3 cellular contexts compared by ENCODE assay signal in genomic region chr2:165469417-165469816, GRCh38.
TF ChIP-seq lines count a peak whose summit lies in the region.

CSRNP3 (plus strand) TSS chr2:165469698; CDS start chr2:165595066, 125,368 bp downstream.

TF ChIP-seq in GM23338, 12 proteins besides CTCF, POLR2A, EP300 and RAD21:
- no peak for TF ChIP-seq STAT1 (IDR thresholded peaks at IDR 0.05; ENCODE audit: unreplicated experiment)
- peak; percentile 52 for TF ChIP-seq POLR2AphosphoS5 (IDR thresholded peaks at IDR 0.05; ENCODE audit: low read depth)
- TF ChIP-seq EZH2 (IDR thresholded peaks at IDR 0.05; ENCODE audit: low read depth, unreplicated experiment): no peak
- 0 out of 2 replicates have a peak, but pooled peaks have one; percentile 32 for TF ChIP-seq CREB1 (CRISPR knock-in tag; IDR thresholded peaks at IDR 0.05; ENCODE audit: low read depth)
- TF ChIP-seq ZNF462 (CRISPR knock-in tag; IDR thresholded peaks at IDR 0.05): no peak

TF ChIP-seq in H1, 55 proteins besides CTCF, POLR2A, EP300 and RAD21:
- TF ChIP-seq MAX (IDR thresholded peaks at IDR 0.05) (peak; percentile 47), BACH1 (IDR thresholded peaks at IDR 0.05; ENCODE audit: low read length) (0 out of 2 replicates have a peak, but pooled peaks have one; percentile 20), EGR1 (IDR thresholded peaks at IDR 0.05; ENCODE audit: borderline replicate concordance, low read depth, low read length) (no peak), TAF1 (IDR thresholded peaks at IDR 0.05; ENCODE audit: low read depth, low read length) (peak; percentile 42; the same call in 1 of the 2 replicates), YY1 (IDR thresholded peaks at IDR 0.05; ENCODE audit: low read depth, low read length) (peak; percentile 72; the same call in 1 of the 2 replicates), PHF8 (conservative IDR thresholded peaks at IDR 0.05; ENCODE audit: low read depth, low read length) (no peak), E2F6 (IDR thresholded peaks at IDR 0.05) (peak; percentile 47), RBBP5 (IDR thresholded peaks at IDR 0.05; ENCODE audit: borderline replicate concordance, low read depth, low read length) (0 out of 2 replicates have a peak, but pooled peaks have one; percentile 40)

TF ChIP-seq in liver, 16 proteins besides CTCF, POLR2A, EP300 and RAD21:
- TF ChIP-seq NR2F2 (IDR thresholded peaks at IDR 0.05) (no peak), YY1 (IDR thresholded peaks at IDR 0.05) (peak; percentile 96), REST (IDR thresholded peaks at IDR 0.05) (peak; percentile 17), MAX (IDR thresholded peaks at IDR 0.05) (peak; percentile 26), TAF1 (conservative IDR thresholded peaks at IDR 0.05) (peak; percentile 86), HNF4A (conservative IDR thresholded peaks at IDR 0.05) (peak in 1 of 2 donors; percentile 19), SP1 (IDR thresholded peaks at IDR 0.05) (peak; percentile 36), RXRA (IDR thresholded peaks at IDR 0.05) (no peak)
